Comparison of ENCODE assay signal across 11 cellular contexts in the genomic region with DNA sequence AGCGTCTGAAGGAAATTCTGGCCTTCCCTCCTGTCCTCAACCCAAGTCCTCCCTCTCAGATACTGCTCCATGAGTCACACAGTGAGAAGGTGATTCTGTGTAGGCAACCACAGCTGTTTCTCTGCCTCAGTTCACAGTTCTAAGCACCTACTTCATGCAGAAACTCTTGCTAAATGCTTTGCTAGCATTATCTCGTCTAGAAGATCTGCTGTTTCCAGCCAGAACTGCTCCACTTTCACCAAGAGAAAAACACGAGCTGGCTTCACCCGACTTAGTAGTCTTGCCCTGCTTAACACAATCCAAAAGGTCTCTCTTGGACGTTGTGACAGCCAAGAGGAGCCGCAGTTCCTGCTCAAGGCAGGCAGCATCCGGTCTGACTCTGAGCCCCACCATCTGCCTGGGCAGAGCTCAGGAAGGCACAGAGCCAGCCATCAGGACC.
DNase-seq lines count a peak whose midpoint lies in the region; ATAC-seq and TF ChIP-seq lines count a peak whose summit lies in the region.
"Had no signal": no experiment of that assay in that cellular context is flagged by ENCODE, and none has a peak within 500 bp of the region (broad histone marks: within the 10 kb centered on the region; RNA-seq: fewer than 3 reads in every experiment).

No MANE protein-coding gene starts in this region.

- H3K4me3 ChIP-seq in BLaER1 treated with 17β-estradiol and CSF1 and Interleukin-3, amounts not matched to agents 10 nM and 100 nM = peak overlapping the region in 5 of 10 experiments; percentile 26 to 62 (median 40); a peak in 7 of 20 replicates
- H3K4me3 ChIP-seq in WERI-Rb-1 (ENCODE audit: low read depth, low read length) (no peak overlapping the region), hepatocyte (no peak overlapping the region)
- H3K4me3 ChIP-seq: esophagus squamous epithelium had no signal

- peak overlapping the region in 8 of 11 experiments; percentile 10 to 82 (median 60); a peak in 9 of 22 replicates for H3K9ac ChIP-seq in BLaER1 treated with 17β-estradiol and CSF1 and Interleukin-3, amounts not matched to agents 10 nM and 100 nM

- DNase-seq in WERI-Rb-1 = peak; percentile 44
- no peak for DNase-seq in hepatocyte (ENCODE audit: low spot score)
- no peak for DNase-seq in NCI-H774 (lab: John Stamatoyannopoulos, UW)
- no peak for DNase-seq in occipital lobe (lab: John Stamatoyannopoulos, UW)
- DNase-seq: brain microvascular endothelial cell, esophagus squamous epithelium had no signal

- no peak for ATAC-seq in HG02884 (IDR thresholded peaks at IDR 0.05; ENCODE audit: unreplicated experiment)
- ATAC-seq in HG03280 (IDR thresholded peaks at IDR 0.05; ENCODE audit: unreplicated experiment) = no peak
- ATAC-seq: WTC11 had no signal

- H3K27ac ChIP-seq in BLaER1 treated with 17β-estradiol and CSF1 and Interleukin-3, amounts not matched to agents 10 nM and 100 nM = peak overlapping the region in 9 of 11 experiments; percentile 47 to 91 (median 77); a peak in 14 of 22 replicates
- H3K27ac ChIP-seq in KOPT-K1 (ENCODE audit: low read depth, low read length, poor library complexity, severe bottlenecking) (peak overlapping the region; percentile 54), WERI-Rb-1 (no peak overlapping the region), hepatocyte (peak overlapping the region; percentile 4)

- no peaks in the 10 kb centered on the region for H3K36me3 ChIP-seq in BLaER1 treated with 17β-estradiol and CSF1 and Interleukin-3, amounts not matched to agents 10 nM and 100 nM
- H3K36me3 ChIP-seq in KOPT-K1 (ENCODE audit: insufficient read depth, low read length) (no peaks in the 10 kb centered on the region), WERI-Rb-1 (no peaks in the 10 kb centered on the region), hepatocyte (replicated peaks; ENCODE audit: insufficient read depth, low read depth) (no peaks in the 10 kb centered on the region)
- H3K36me3 ChIP-seq: brain microvascular endothelial cell, esophagus squamous epithelium had no signal

- TF ChIP-seq CTCF in WERI-Rb-1 (IDR thresholded peaks at IDR 0.05; ENCODE audit: low read depth, low read length) = no peak
- TF ChIP-seq CTCF in hepatocyte (IDR thresholded peaks at IDR 0.05; ENCODE audit: poor library complexity) = no peak

- H3K27me3 ChIP-seq in BLaER1 treated with 17β-estradiol and CSF1 and Interleukin-3, amounts not matched to agents 10 nM and 100 nM = peaks cover 62 to 84% (median 77%) of the 10 kb centered on the region in 11 experiments
- no peaks in the 10 kb centered on the region for H3K27me3 ChIP-seq in WERI-Rb-1 (ENCODE audit: insufficient read depth, low read depth, severe bottlenecking)
- no peaks in the 10 kb centered on the region for H3K27me3 ChIP-seq in hepatocyte
- H3K27me3 ChIP-seq: brain microvascular endothelial cell had no signal

- no peaks in the 10 kb centered on the region for H3K9me3 ChIP-seq in BLaER1 treated with 17β-estradiol and CSF1 and Interleukin-3, amounts not matched to agents 10 nM and 100 nM (replicated peaks in 1 of 11)
- H3K9me3 ChIP-seq in KOPT-K1 (ENCODE audit: insufficient read depth, low read length, poor library complexity, severe bottlenecking) (no peaks in the 10 kb centered on the region), WERI-Rb-1 (ENCODE audit: severe bottlenecking) (no peaks in the 10 kb centered on the region), hepatocyte (ENCODE audit: low read depth) (no peaks in the 10 kb centered on the region)
- H3K9me3 ChIP-seq: esophagus squamous epithelium had no signal

- peak overlapping the region; percentile 94 to 99 (median 96) for H3K4me2 ChIP-seq in BLaER1 treated with 17β-estradiol and CSF1 and Interleukin-3, amounts not matched to agents 10 nM and 100 nM
- no peak overlapping the region for H3K4me2 ChIP-seq in hepatocyte

- H3K9me2 ChIP-seq in hepatocyte (replicated peaks; ENCODE audit: insufficient read depth) = no peaks in the 10 kb centered on the region

- WGBS in hepatocyte (ENCODE audit: low lambda C conversion rate, missing lambda C conversion rate) = 82% methylated on average over 7 of the region's 7 CpGs

- no peaks in the 10 kb centered on the region for H3K79me2 ChIP-seq in hepatocyte

- peaks cover 0 to 88% (median 58%) of the 10 kb centered on the region in 11 experiments; a peak in 17 of 22 replicates for H4K20me1 ChIP-seq in BLaER1 treated with 17β-estradiol and CSF1 and Interleukin-3, amounts not matched to agents 10 nM and 100 nM
- H4K20me1 ChIP-seq in hepatocyte (ENCODE audit: insufficient read depth, poor library complexity, severe bottlenecking) = no peaks in the 10 kb centered on the region

- peaks cover 55 to 99% (median 79%) of the 10 kb centered on the region in 10 experiments for H3K4me1 ChIP-seq in BLaER1 treated with 17β-estradiol and CSF1 and Interleukin-3, amounts not matched to agents 10 nM and 100 nM
- H3K4me1 ChIP-seq in hepatocyte (ENCODE audit: insufficient read depth) = peaks cover 40% of the 10 kb centered on the region

- no peak overlapping the region for H2AFZ ChIP-seq in hepatocyte
